ENCODE assay signal across 10 cellular contexts in the genomic region with DNA sequence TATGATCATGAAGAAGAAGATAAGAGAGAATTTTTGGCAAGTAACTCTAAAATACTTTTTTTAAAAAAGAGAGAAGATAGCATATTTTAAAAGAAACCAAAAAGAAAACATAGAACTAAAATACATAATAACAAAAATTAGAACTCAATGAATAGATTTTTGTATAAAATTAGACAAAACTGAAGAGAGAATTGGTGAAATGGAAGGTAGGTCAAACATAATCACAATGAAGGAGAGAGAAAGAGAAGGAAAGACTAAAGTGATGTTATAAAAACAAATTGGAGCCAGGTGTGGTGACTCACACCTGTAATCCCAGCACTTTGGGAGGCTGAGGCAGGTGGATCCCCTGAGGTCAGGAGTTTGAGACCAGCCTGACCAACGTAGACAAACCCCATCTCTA.
"Had no signal": no experiment of that assay in that cellular context is flagged by ENCODE, and none has a peak within 500 bp of the region (broad histone marks: within the 10 kb centered on the region; RNA-seq: fewer than 3 reads in every experiment).

No MANE protein-coding gene starts in this region.

- DNase-seq: GM23248, GOT3, H7, H9, HFFc6 had no signal

- H3K36me3 ChIP-seq: HAP-1 had no signal

- H3K4me3 ChIP-seq: GM23248, GM23338, HAP-1 had no signal

- H2AFZ ChIP-seq: GM23248, GM23338 had no signal

- H3K27ac ChIP-seq: GM23248 had no signal

- H3K4me2 ChIP-seq: GM23338 had no signal

- H3K4me1 ChIP-seq: HAP-1 had no signal

- H3K9me3 ChIP-seq: HAP-1 had no signal

- FAIRE-seq: H1, H54 had no signal

- ATAC-seq: GM23338, HCT116 had no signal

- H3K9ac ChIP-seq: GM23248 had no signal
